In the genomic region with DNA sequence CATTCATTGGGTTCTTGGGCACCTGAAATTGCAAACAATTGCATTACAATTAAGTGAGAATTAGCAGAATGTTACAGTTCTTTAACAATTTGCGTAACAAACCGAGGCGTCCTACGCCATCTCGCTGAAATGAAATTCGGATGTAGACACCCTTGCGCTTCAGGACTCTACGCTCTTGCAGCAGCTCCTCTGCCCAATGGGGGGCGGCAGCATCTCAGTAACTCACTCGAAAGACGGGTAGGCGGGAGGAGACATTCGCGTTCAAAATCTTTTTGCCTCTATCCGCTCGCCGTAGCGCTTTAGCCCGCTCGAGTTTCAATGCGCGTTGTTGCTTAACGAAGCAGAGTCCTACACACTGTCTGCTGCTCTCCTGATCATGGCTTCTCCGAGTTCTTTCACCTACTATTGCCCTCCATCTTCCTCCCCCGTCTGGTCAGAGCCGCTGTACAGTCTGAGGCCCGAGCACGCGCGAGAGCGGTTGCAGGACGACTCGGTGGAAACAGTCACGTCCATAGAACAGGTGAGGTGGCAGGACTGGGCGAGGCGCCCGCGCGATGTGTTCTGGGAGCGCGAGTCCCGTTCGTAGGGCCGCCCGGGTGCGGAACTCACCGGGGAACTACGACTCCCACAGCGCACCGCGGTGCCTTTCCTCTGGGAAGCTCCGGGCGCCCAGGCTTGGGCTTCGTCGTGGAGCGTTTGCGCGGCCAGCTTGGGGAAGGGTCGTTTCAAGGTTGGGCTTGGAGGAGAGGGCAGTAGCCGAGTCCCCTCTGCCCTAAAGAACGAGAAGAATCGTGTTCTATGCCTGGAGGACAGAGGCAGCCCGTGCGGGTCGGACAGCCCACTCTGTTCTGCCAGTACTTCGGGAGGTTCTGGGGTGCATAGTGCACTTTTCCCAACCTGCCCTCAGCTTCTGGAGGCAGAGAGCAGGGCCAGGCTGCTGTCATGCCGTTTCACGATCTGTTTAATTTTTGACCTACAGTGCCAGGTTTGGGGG, we compare ENCODE assay signal across 1 cellular context.
A peak's percentile ranks its signal among the peaks of the same experiment; 100 is the strongest.
TF ChIP-seq lines count a peak whose summit lies in the region.

TSS of gene FNTB (plus strand) at position 318 of the 994 bp plus-strand sequence. CDS start at position 377, 59 bp downstream.

TF ChIP-seq in HepG2, 621 proteins besides CTCF, POLR2A, EP300 and RAD21 (continued from another document and continues in another):
- TF ChIP-seq ZNF281 (CRISPR knock-in tag; IDR thresholded peaks at IDR 0.05; ENCODE audit: borderline replicate concordance) (no peak), CBX5 (CRISPR knock-in tag; IDR thresholded peaks at IDR 0.05; ENCODE audit: borderline replicate concordance) (no peak; the same call in 1 of the 2 replicates), KMT2B (CRISPR knock-in tag; IDR thresholded peaks at IDR 0.05) (peak; percentile 88), SKI (IDR thresholded peaks at IDR 0.05; ENCODE audit: partially characterized antibody) (peak; percentile 57), ZNF678 (CRISPR knock-in tag; IDR thresholded peaks at IDR 0.05) (peak; percentile 87; the same call in 1 of the 2 replicates), ETV6 (CRISPR knock-in tag; conservative IDR thresholded peaks at IDR 0.05) (no peak), KAT8 (CRISPR knock-in tag; IDR thresholded peaks at IDR 0.05) (peak; percentile 90), ZBTB20 (CRISPR knock-in tag; IDR thresholded peaks at IDR 0.05; ENCODE audit: borderline replicate concordance, low read depth) (peak; percentile 69), NFYB (CRISPR knock-in tag; IDR thresholded peaks at IDR 0.05) (peak; percentile 41; the same call in 1 of the 2 replicates), FOSL2 (CRISPR knock-in tag; IDR thresholded peaks at IDR 0.05) (peak; percentile 28), ZFP37 (CRISPR knock-in tag; IDR thresholded peaks at IDR 0.05; ENCODE audit: borderline replicate concordance) (no peak), WIZ (CRISPR knock-in tag; IDR thresholded peaks at IDR 0.05) (no peak), EEA1 (CRISPR knock-in tag; IDR thresholded peaks at IDR 0.05; ENCODE audit: borderline replicate concordance) (0 out of 2 replicates have a peak, but pooled peaks have one; percentile 59), FOXO1 (CRISPR knock-in tag; IDR thresholded peaks at IDR 0.05) (peak; percentile 15; the same call in 1 of the 2 replicates), SALL2 (CRISPR knock-in tag; IDR thresholded peaks at IDR 0.05) (peak; percentile 18; the same call in 1 of the 2 replicates), MIER3 (CRISPR knock-in tag; IDR thresholded peaks at IDR 0.05; ENCODE audit: borderline replicate concordance) (peak; percentile 83), RBAK (CRISPR knock-in tag; IDR thresholded peaks at IDR 0.05) (no peak), AKAP8 (CRISPR knock-in tag; IDR thresholded peaks at IDR 0.05) (peak; percentile 47), NKX3-1 (CRISPR knock-in tag; IDR thresholded peaks at IDR 0.05) (peak; percentile 49; the same call in 1 of the 2 replicates), HDAC1 (CRISPR knock-in tag; IDR thresholded peaks at IDR 0.05) (peak; percentile 79; the same call in 1 of the 2 replicates), ARNT2 (CRISPR knock-in tag; IDR thresholded peaks at IDR 0.05; ENCODE audit: low read depth) (peak; percentile 92; the same call in 1 of the 2 replicates), ZNF724P (CRISPR knock-in tag; IDR thresholded peaks at IDR 0.05; ENCODE audit: borderline replicate concordance) (no peak), RXRA (CRISPR knock-in tag; IDR thresholded peaks at IDR 0.05) (peak; percentile 54; the same call in 1 of the 2 replicates), YEATS2 (CRISPR knock-in tag; IDR thresholded peaks at IDR 0.05; ENCODE audit: borderline replicate concordance) (peak; percentile 84; the same call in 1 of the 2 replicates), ETS1 (CRISPR knock-in tag; IDR thresholded peaks at IDR 0.05) (no peak), SNRNP70 (IDR thresholded peaks at IDR 0.05; ENCODE audit: low read depth, low read length) (no peak), JUN (CRISPR knock-in tag; IDR thresholded peaks at IDR 0.05) (no peak), SNAI1 (CRISPR knock-in tag; IDR thresholded peaks at IDR 0.05; ENCODE audit: borderline replicate concordance) (peak; percentile 69; the same call in 1 of the 2 replicates), MTA1 (CRISPR knock-in tag; IDR thresholded peaks at IDR 0.05; ENCODE audit: borderline replicate concordance) (peak; percentile 78; the same call in 1 of the 2 replicates), MTF1 (CRISPR knock-in tag; IDR thresholded peaks at IDR 0.05) (no peak), ZNF451 (CRISPR knock-in tag; IDR thresholded peaks at IDR 0.05) (no peak), TIGD3 (CRISPR knock-in tag; IDR thresholded peaks at IDR 0.05; ENCODE audit: borderline replicate concordance) (no peak; the same call in 1 of the 2 replicates), ZNF83 (CRISPR knock-in tag; IDR thresholded peaks at IDR 0.05; ENCODE audit: borderline replicate concordance) (peak; percentile 90), ZNF484 (CRISPR knock-in tag; IDR thresholded peaks at IDR 0.05; ENCODE audit: borderline replicate concordance, low read depth) (no peak), HNRNPUL1 (IDR thresholded peaks at IDR 0.05; ENCODE audit: low read depth, low read length) (no peak), NONO (IDR thresholded peaks at IDR 0.05) (no peak), NONO (CRISPR knock-in tag; conservative IDR thresholded peaks at IDR 0.05) (peak; percentile 98), MEF2D (CRISPR knock-in tag; IDR thresholded peaks at IDR 0.05) (peak; percentile 93), ZKSCAN1 (IDR thresholded peaks at IDR 0.05; ENCODE audit: low read length) (no peak), ZNF274 (CRISPR knock-in tag; IDR thresholded peaks at IDR 0.05) (peak; percentile 85), SOX5 (CRISPR knock-in tag; IDR thresholded peaks at IDR 0.05; ENCODE audit: borderline replicate concordance) (peak; percentile 45; the same call in 1 of the 2 replicates), ZNF512 (CRISPR knock-in tag; IDR thresholded peaks at IDR 0.05) (0 out of 2 replicates have a peak, but pooled peaks have one; percentile 26), TFAP4 (IDR thresholded peaks at IDR 0.05; ENCODE audit: borderline replicate concordance, low read depth) (peak; percentile 77; the same call in 1 of the 2 replicates), ZNF501 (CRISPR knock-in tag; IDR thresholded peaks at IDR 0.05) (peak; percentile 96), PCBP1 (IDR thresholded peaks at IDR 0.05; ENCODE audit: borderline replicate concordance, low read depth, low read length) (0 out of 2 replicates have a peak, but pooled peaks have one; percentile 81), ZFP82 (CRISPR knock-in tag; IDR thresholded peaks at IDR 0.05; ENCODE audit: borderline replicate concordance) (no peak), TBX2 (CRISPR knock-in tag; IDR thresholded peaks at IDR 0.05; ENCODE audit: borderline replicate concordance) (peak; percentile 91), THAP11 (CRISPR knock-in tag; IDR thresholded peaks at IDR 0.05) (peak; percentile 98), CEBPG (CRISPR knock-in tag; IDR thresholded peaks at IDR 0.05) (peak; percentile 80), ZNF720 (CRISPR knock-in tag; IDR thresholded peaks at IDR 0.05) (no peak), ZMYM3 (CRISPR knock-in tag; IDR thresholded peaks at IDR 0.05) (peak; percentile 70; the same call in 1 of the 2 replicates), KDM4B (CRISPR knock-in tag; IDR thresholded peaks at IDR 0.05) (no peak)
- TF ChIP-seq, protein P1, sequence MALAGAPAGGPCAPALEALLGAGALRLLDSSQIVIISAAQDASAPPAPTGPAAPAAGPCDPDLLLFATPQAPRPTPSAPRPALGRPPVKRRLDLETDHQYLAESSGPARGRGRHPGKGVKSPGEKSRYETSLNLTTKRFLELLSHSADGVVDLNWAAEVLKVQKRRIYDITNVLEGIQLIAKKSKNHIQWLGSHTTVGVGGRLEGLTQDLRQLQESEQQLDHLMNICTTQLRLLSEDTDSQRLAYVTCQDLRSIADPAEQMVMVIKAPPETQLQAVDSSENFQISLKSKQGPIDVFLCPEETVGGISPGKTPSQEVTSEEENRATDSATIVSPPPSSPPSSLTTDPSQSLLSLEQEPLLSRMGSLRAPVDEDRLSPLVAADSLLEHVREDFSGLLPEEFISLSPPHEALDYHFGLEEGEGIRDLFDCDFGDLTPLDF (CRISPR knock-in tag; IDR thresholded peaks at IDR 0.05): peak; percentile 45; the same call in 1 of the 2 replicates
- TF ChIP-seq, protein P2, sequence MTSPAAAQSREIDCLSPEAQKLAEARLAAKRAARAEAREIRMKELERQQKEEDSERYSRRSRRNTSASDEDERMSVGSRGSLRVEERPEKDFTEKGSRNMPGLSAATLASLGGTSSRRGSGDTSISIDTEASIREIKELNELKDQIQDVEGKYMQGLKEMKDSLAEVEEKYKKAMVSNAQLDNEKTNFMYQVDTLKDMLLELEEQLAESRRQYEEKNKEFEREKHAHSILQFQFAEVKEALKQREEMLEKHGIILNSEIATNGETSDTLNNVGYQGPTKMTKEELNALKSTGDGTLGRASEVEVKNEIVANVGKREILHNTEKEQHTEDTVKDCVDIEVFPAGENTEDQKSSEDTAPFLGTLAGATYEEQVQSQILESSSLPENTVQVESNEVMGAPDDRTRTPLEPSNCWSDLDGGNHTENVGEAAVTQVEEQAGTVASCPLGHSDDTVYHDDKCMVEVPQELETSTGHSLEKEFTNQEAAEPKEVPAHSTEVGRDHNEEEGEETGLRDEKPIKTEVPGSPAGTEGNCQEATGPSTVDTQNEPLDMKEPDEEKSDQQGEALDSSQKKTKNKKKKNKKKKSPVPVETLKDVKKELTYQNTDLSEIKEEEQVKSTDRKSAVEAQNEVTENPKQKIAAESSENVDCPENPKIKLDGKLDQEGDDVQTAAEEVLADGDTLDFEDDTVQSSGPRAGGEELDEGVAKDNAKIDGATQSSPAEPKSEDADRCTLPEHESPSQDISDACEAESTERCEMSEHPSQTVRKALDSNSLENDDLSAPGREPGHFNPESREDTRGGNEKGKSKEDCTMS (CRISPR knock-in tag; conservative IDR thresholded peaks at IDR 0.05): no peak
- TF ChIP-seq, protein P3, sequence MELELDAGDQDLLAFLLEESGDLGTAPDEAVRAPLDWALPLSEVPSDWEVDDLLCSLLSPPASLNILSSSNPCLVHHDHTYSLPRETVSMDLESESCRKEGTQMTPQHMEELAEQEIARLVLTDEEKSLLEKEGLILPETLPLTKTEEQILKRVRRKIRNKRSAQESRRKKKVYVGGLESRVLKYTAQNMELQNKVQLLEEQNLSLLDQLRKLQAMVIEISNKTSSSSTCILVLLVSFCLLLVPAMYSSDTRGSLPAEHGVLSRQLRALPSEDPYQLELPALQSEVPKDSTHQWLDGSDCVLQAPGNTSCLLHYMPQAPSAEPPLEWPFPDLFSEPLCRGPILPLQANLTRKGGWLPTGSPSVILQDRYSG (CRISPR knock-in tag; IDR thresholded peaks at IDR 0.05): no peak
